Comparison of ENCODE assay signal across 8 cellular contexts in genomic region chr5:40834849-40835787, GRCh38. TPM values are rescaled to one million over a fixed set of nuclear protein-coding genes. Genes with fewer than 3 reads are reported as not detected.
DNase-seq lines count a peak whose midpoint lies in the region; ATAC-seq and TF ChIP-seq lines count a peak whose summit lies in the region.

TSS of gene RPL37 (minus strand) at chr5:40835222. CDS start at chr5:40835185, 37 bp downstream.

- peak within 1 kb of the TSS; percentile 87 for H3K4me3 ChIP-seq in PC-3 (ENCODE audit: low read length)

- H3K27ac ChIP-seq in PC-3 (ENCODE audit: low read length) (peak within 1 kb of the TSS; percentile 70), epithelial cell of prostate (peak within 1 kb of the TSS; percentile 98)

- no peaks in the 10 kb centered on the region for H3K27me3 ChIP-seq in PC-3 (ENCODE audit: low read length)

- no peaks in the 10 kb centered on the region for H3K9me2 ChIP-seq in PC-3 (replicated peaks; ENCODE audit: low read length)

- peak within 1 kb of the TSS; percentile 96 for H2AFZ ChIP-seq in PC-3 (ENCODE audit: low read length)

- CTCF ChIA-PET in PC-3 (lab: Charles Lee), result no interaction called here

- intact Hi-C loops in PC-3 (cut with micrococcal nuclease), result loop anchor here (1.0 kb wide), 1 partner anchor 80 kb away; the partner anchor contains the start of gene TTC33

- peaks cover 28% of the 10 kb centered on the region for H3K4me1 ChIP-seq in PC-3 (ENCODE audit: insufficient read depth, low read length)

- POLR2A ChIA-PET in PC-3 (lab: Charles Lee; ENCODE audit: unreplicated experiment), result interaction anchor here (0.5 to 0.7 kb wide), 4 partner anchors 139 to 843 kb away, joined by 3 to 4 read pairs (median 4); no protein-coding TSS in a partner anchor

- TSS peak; percentile 99 for BruUV-seq in PC-3 (replicated peaks; lab: Mats Ljungman, UMichigan)

- TF ChIP-seq CTCF in PC-3 (conservative IDR thresholded peaks at IDR 0.05; ENCODE audit: low read depth, low read length), result no peak

- TF ChIP-seq RAD21 in Ishikawa (IDR thresholded peaks at IDR 0.05; ENCODE audit: low read depth), result no peak

- H3K36me3 ChIP-seq in PC-3 (ENCODE audit: low read depth, low read length), result peaks cover 46% of the 10 kb centered on the region

- DNase-seq in DMS114 treated with DMSO at 0.1 percent for 48 hours (lab: John Stamatoyannopoulos, UW; ENCODE audit: unreplicated experiment) (peak; percentile 90), PC-3 (peak; percentile 99), activated T-cell treated with anti-CD3 and anti-CD28 coated beads for 48 hours (ENCODE audit: low read depth) (peak; percentile 89), epithelial cell of prostate (ENCODE audit: low read depth, low spot score) (peak; percentile 93), mucosa of gallbladder (ENCODE audit: low spot score) (peak; percentile 97)
- peak; percentile 79 to 87 for DNase-seq in stimulated activated CD8-positive, alpha-beta memory T cell treated with anti-CD3 and anti-CD28 coated beads, Interleukin-4, amount 100 ng/mL, for 4 hours (ENCODE audit: low read depth in 2 of 2, low spot score in 1 of 2)

- peaks cover 44% of the 10 kb centered on the region for H4K20me1 ChIP-seq in PC-3 (ENCODE audit: low read length)

- H3K79me2 ChIP-seq in PC-3 (ENCODE audit: low read length), result peaks cover 46% of the 10 kb centered on the region

- peak within 1 kb of the TSS; percentile 98 for H3K9ac ChIP-seq in PC-3 (ENCODE audit: low read length)

- peaks cover 24% of the 10 kb centered on the region for H3F3A ChIP-seq in PC-3 (ENCODE audit: low read length, unreplicated experiment)

- peak; percentile 59 for TF ChIP-seq EP300 in Ishikawa (IDR thresholded peaks at IDR 0.05; ENCODE audit: borderline replicate concordance)

- no peaks in the 10 kb centered on the region for H3K9me3 ChIP-seq in PC-3 (ENCODE audit: low read length)

- H3K4me2 ChIP-seq in PC-3 (ENCODE audit: low read length), result peak within 1 kb of the TSS; percentile 89

- ATAC-seq in GM21576 (IDR thresholded peaks at IDR 0.05; ENCODE audit: unreplicated experiment) (peak; percentile 99), PC-3 (peak; percentile 98)

TF ChIP-seq in Ishikawa, 13 proteins besides CTCF, POLR2A, EP300 and RAD21:
- TF ChIP-seq FOXM1 (IDR thresholded peaks at IDR 0.05; ENCODE audit: borderline replicate concordance, low read depth) (no peak), EGR1 (IDR thresholded peaks at IDR 0.05) (peak; percentile 52; the same call in 1 of the 2 replicates), TCF12 (IDR thresholded peaks at IDR 0.05; ENCODE audit: low read depth) (peak; percentile 66; the same call in 1 of the 2 replicates), CEBPB (IDR thresholded peaks at IDR 0.05) (peak; percentile 50; the same call in 1 of the 2 replicates), YY1 (IDR thresholded peaks at IDR 0.05; ENCODE audit: low read depth) (0 out of 2 replicates have a peak, but pooled peaks have one; percentile 70), ZBTB7A (IDR thresholded peaks at IDR 0.05; ENCODE audit: low read depth) (no peak), TEAD4 (IDR thresholded peaks at IDR 0.05) (peak; percentile 37; the same call in 1 of the 2 replicates), REST (IDR thresholded peaks at IDR 0.05; ENCODE audit: low read depth) (no peak; the same call in 1 of the 2 replicates), TAF1 (IDR thresholded peaks at IDR 0.05; ENCODE audit: low read depth) (peak; percentile 98), NFIC (IDR thresholded peaks at IDR 0.05) (peak; percentile 46; the same call in 1 of the 2 replicates), CREB1 (IDR thresholded peaks at IDR 0.05; ENCODE audit: low read depth) (peak; percentile 47; the same call in 1 of the 2 replicates)
- TF ChIP-seq, protein P1, sequence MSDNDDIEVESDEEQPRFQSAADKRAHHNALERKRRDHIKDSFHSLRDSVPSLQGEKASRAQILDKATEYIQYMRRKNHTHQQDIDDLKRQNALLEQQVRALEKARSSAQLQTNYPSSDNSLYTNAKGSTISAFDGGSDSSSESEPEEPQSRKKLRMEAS (IDR thresholded peaks at IDR 0.05), result peak; percentile 93
- TF ChIP-seq, protein P2, sequence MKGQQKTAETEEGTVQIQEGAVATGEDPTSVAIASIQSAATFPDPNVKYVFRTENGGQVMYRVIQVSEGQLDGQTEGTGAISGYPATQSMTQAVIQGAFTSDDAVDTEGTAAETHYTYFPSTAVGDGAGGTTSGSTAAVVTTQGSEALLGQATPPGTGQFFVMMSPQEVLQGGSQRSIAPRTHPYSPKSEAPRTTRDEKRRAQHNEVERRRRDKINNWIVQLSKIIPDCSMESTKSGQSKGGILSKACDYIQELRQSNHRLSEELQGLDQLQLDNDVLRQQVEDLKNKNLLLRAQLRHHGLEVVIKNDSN (IDR thresholded peaks at IDR 0.05), result peak; percentile 71

RNA-seq across cellular contexts. Expression of gene RPL37, which starts in this region (rescaled TPM):
- total RNA-seq in PC-3 (2014; rRNA removed), result 2,333 and 2,823 TPM in 2 replicates
- total RNA-seq in mucosa of gallbladder, result 820 TPM

Comparison
In these comparisons a context has a peak if more than half of its experiments do, and no peak if none do; other contexts are left out.
1. Peak in every context shown above with its lines: DNase-seq, ATAC-seq, H3K4me3 ChIP-seq and H3K27ac ChIP-seq.